Comparison of ENCODE assay signal across 8 cellular contexts in the genomic region with DNA sequence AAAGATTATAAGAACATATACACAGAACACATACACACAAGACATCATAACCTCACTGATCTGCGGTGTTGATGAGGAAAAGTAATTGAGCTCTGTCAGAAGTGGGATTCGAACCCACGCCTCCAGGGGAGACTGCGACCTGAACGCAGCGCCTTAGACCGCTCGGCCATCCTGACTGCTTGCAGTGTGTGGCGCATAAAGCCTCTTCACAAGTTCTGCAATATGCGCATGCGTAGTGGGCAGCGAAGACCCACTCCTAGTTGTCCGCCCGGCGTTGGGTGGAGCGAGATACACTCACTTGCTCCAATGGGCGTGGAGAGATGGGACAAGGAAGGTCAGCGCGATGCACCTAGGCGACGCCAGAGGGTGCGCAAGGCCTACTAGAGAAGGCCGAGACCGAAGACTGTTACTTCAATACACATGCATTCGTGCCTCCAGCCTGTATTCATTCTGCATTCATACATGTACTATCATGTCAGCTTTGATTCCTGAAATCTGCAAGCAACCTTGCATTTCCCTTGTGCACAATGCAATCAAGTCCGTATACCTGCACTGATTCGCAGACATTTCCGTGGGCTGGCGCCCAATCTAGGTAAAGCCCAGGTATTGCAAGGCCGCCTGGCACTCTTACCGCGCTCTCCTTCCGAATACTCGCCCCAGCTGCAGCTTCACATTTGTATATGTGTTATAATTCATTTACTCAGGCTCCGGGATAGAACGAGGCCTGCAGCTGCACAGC. TPM values are rescaled to one million over a fixed set of nuclear protein-coding genes. Genes with fewer than 3 reads are reported as not detected.
DNase-seq lines count a peak whose midpoint lies in the region; ATAC-seq, FAIRE-seq and TF ChIP-seq lines count a peak whose summit lies in the region.

No MANE protein-coding gene starts in this region.

- H3K9me3 ChIP-seq in AG04450 (ENCODE audit: control insufficient read depth, insufficient read depth, low read length) (no peaks in the 10 kb centered on the region), iPS-20b (ENCODE audit: insufficient read depth, low read depth, low read length) (no peaks in the 10 kb centered on the region), skeletal muscle satellite cell (replicated peaks; ENCODE audit: low read length) (no peaks in the 10 kb centered on the region)

- ATAC-seq in GM18870 (IDR thresholded peaks at IDR 0.05; ENCODE audit: unreplicated experiment), result peak; percentile 81
- ATAC-seq in HG03139 (IDR thresholded peaks at IDR 0.05; ENCODE audit: unreplicated experiment), result peak; percentile 88

- peak; percentile 99 for DNase-seq in AG04450 (ENCODE audit: low read depth, low spot score)
- DNase-seq in NCI-H2196 (lab: John Stamatoyannopoulos, UW; ENCODE audit: unreplicated experiment), result peak; percentile 91
- peak; percentile 96 for DNase-seq in bronchial epithelial cell (ENCODE audit: low read depth)

- POLR2A ChIA-PET in AG04450 (lab: Yijun Ruan, JAX), result interaction anchor here (0.6 to 1.7 kb wide), 4 partner anchors 41 to 146 kb away, joined by 3 to 13 read pairs (median 4); a partner anchor contains a TSS

- peak overlapping the region; percentile 65 for H3K4me3 ChIP-seq in AG04450 (ENCODE audit: low read depth, low read length)
- peak overlapping the region; percentile 37 for H3K4me3 ChIP-seq in bronchial epithelial cell (ENCODE audit: low read depth, low read length)
- H3K4me3 ChIP-seq in iPS-20b (ENCODE audit: low read length), result peak overlapping the region; percentile 89
- H3K4me3 ChIP-seq in skeletal muscle satellite cell (ENCODE audit: low read length), result peak overlapping the region; percentile 52

- H3K4me2 ChIP-seq in skeletal muscle satellite cell (ENCODE audit: low read length), result peak overlapping the region; percentile 77

- H3K4me1 ChIP-seq in iPS-20b (ENCODE audit: insufficient read depth, low read length) (no peaks in the 10 kb centered on the region), skeletal muscle satellite cell (ENCODE audit: control insufficient read depth, insufficient read depth, low read length) (peaks cover 11% of the 10 kb centered on the region)

- FAIRE-seq in bronchial epithelial cell (lab: Jason Lieb, UNC), result peak; percentile 72

- H3K9ac ChIP-seq in iPS-20b (ENCODE audit: low read depth, low read length) (peak overlapping the region; percentile 59; the same call in 1 of the 2 replicates), skeletal muscle satellite cell (ENCODE audit: low read depth, low read length) (peak overlapping the region; percentile 45)

- H3K27me3 ChIP-seq in AG04450 (ENCODE audit: control insufficient read depth, insufficient read depth, low read length), result peaks cover 21% of the 10 kb centered on the region
- H3K27me3 ChIP-seq in bronchial epithelial cell (ENCODE audit: control insufficient read depth, insufficient read depth, low read length), result no peaks in the 10 kb centered on the region
- H3K27me3 ChIP-seq in iPS-20b (ENCODE audit: insufficient read depth, low read length), result peaks cover 9% of the 10 kb centered on the region; the same call in 1 of the 2 replicates
- peaks cover 18% of the 10 kb centered on the region for H3K27me3 ChIP-seq in skeletal muscle satellite cell (ENCODE audit: control insufficient read depth, insufficient read depth, low read length)

- CTCF ChIA-PET in AG04450 (lab: Charles Lee), result interaction anchor here (0.6 to 8.8 kb wide), 19 partner anchors 10 to 289 kb away, joined by 3 to 286 read pairs (median 4); a partner anchor contains a TSS

- H3K27ac ChIP-seq in AG04450 (ENCODE audit: low read depth, low read length) (peak overlapping the region; percentile 68), VCaP (peak overlapping the region; percentile 58), iPS-20b (ENCODE audit: low read length) (no peak overlapping the region)

- H3K36me3 ChIP-seq in bronchial epithelial cell (ENCODE audit: control insufficient read depth, insufficient read depth, low read length), result no peaks in the 10 kb centered on the region
- H3K36me3 ChIP-seq in iPS-20b (ENCODE audit: insufficient read depth, low read depth, low read length), result no peaks in the 10 kb centered on the region
- no peaks in the 10 kb centered on the region for H3K36me3 ChIP-seq in skeletal muscle satellite cell (ENCODE audit: insufficient read depth, low read length)

- peak; percentile 98 for TF ChIP-seq CTCF in AG04450 (IDR thresholded peaks at IDR 0.05; ENCODE audit: low read depth, low read length)
- peak; percentile 89 for TF ChIP-seq CTCF in VCaP (conservative IDR thresholded peaks at IDR 0.05)
- TF ChIP-seq CTCF in bronchial epithelial cell (IDR thresholded peaks at IDR 0.05; ENCODE audit: insufficient read depth, low read length, severe bottlenecking), result peak; percentile 99

RNA-seq across cellular contexts. Expression of a gene that starts 16.1 kb away (rescaled TPM):
- 0.06 and 0.10 TPM in 2 replicates for polyA plus RNA-seq in AG04450 (2011; rRNA removed)
- not detected in 2 replicates for polyA minus RNA-seq in AG04450 (2011; rRNA and poly(A)+ RNA removed)
- total RNA-seq in bronchial epithelial cell, result 3.3 and 13.7 TPM in 2 replicates
- total RNA-seq in skeletal muscle satellite cell (2012; rRNA removed), result under 0.01 TPM in 1 of 2 replicates, not detected in the other

RNA-seq across cellular contexts. Expression of a gene that starts 55.5 kb away (rescaled TPM):
- 84.7 and 107 TPM in 2 replicates for polyA plus RNA-seq in AG04450 (2011; rRNA removed)
- polyA minus RNA-seq in AG04450 (2011; rRNA and poly(A)+ RNA removed), result 41.9 and 52.2 TPM in 2 replicates
- total RNA-seq in bronchial epithelial cell, result 63.8 and 71.3 TPM in 2 replicates
- 85.7 and 104 TPM in 2 replicates for total RNA-seq in skeletal muscle satellite cell (2012; rRNA removed)

RNA-seq across cellular contexts. Expression of a gene that starts 58.0 kb away (rescaled TPM):
- not detected in 2 replicates for polyA plus RNA-seq in AG04450 (2011; rRNA removed)
- polyA minus RNA-seq in AG04450 (2011; rRNA and poly(A)+ RNA removed), result not detected in 2 replicates
- under 0.01 TPM in 1 of 2 replicates, not detected in the other for total RNA-seq in bronchial epithelial cell
- total RNA-seq in skeletal muscle satellite cell (2012; rRNA removed), result not detected in 2 replicates

Comparison
In these comparisons a context has a peak if more than half of its experiments do, and no peak if none do; other contexts are left out.
1. H3K4me3 ChIP-seq: peak in every context shown above with its lines; median percentile 89 in iPS-20b; 65 in AG04450; 52 in skeletal muscle satellite cell; 37 in bronchial epithelial cell.